7 cellular contexts compared by ENCODE assay signal in the genomic region with DNA sequence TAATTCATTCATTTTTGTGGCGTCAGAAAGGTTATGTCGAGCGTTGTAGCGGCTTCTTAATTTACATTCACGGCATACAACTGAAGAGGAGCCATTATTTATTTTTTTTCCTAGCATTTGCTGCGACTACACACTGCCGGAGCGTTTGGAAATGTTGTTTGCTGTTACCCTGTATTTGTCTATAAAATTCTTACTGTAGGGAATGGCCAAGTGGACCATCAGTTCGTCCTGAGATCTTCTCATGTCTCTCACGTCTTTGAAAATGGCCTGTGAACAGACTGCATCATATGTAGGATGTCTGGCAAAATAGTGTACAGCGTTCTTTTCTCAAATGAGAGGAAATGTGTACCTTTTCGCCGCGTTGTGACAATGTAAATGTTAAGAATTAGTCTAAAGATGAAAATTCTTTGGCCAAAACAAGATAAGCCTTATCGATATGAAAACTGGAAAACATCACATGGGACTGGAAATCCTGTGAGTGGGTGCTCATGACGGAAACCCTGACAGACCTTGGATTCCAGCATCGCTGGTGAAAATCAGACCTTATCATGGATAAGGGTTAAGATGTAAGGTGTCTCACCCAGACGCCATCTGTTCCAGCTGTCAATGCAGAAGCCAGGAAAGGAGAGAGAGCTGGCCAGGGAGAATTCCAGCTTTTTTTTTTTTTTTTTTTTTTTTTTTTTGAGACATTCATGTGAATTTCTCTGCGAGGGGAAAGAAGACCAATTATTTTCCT. TPM values are rescaled to one million over a fixed set of nuclear protein-coding genes. Genes with fewer than 3 reads are reported as not detected.
DNase-seq lines count a peak whose midpoint lies in the region; ATAC-seq and TF ChIP-seq lines count a peak whose summit lies in the region.

No MANE protein-coding gene starts in this region.

- in situ Hi-C loops in HAP-1 (cut with MboI; ENCODE audit: low sequenced_read_pairs) (loop anchor here (10.0 kb wide), 1 partner anchor 136 kb away; no protein-coding TSS in a partner anchor), gastrocnemius medialis (cut with MboI; ENCODE audit: low sequenced_read_pairs in 4 of 4) (loop anchor here in 1 of 4 donors (10.0 kb wide), 1 partner anchor 136 kb away; no protein-coding TSS in a partner anchor)

- no peak for ATAC-seq in gastrocnemius medialis
- ATAC-seq in omental fat pad (ENCODE audit: low FRiP score): no peak
- ATAC-seq in GM19023 (IDR thresholded peaks at IDR 0.05; ENCODE audit: unreplicated experiment): no peak

- TF ChIP-seq POLR2A in gastrocnemius medialis (IDR thresholded peaks at IDR 0.05): no peak

- no peaks in the 10 kb centered on the region for H3K27me3 ChIP-seq in HAP-1 (ENCODE audit: low read depth)
- no peaks in the 10 kb centered on the region for H3K27me3 ChIP-seq in gastrocnemius medialis

- peak overlapping the region; percentile 92 for H3K9ac ChIP-seq in SK-N-MC (ENCODE audit: insufficient read length)

- DNase-seq in HAP-1 (ENCODE audit: low spot score in 2 of 2): no peak
- no peak for DNase-seq in SK-N-MC (ENCODE audit: low read depth, low spot score)
- no peak for DNase-seq in fibroblast of mammary gland (ENCODE audit: low read depth)
- no peak for DNase-seq in gastrocnemius medialis
- no peak for DNase-seq in NCI-H128 (lab: John Stamatoyannopoulos, UW; ENCODE audit: unreplicated experiment)
- DNase-seq in omental fat pad (ENCODE audit: low spot score): no peak

- intact Hi-C loops in gastrocnemius medialis (cut with DNase I; ENCODE audit: low total_unique reads): loop anchor here (5.0 kb wide), 4 partner anchors 44 to 186 kb away; a partner anchor contains a TSS

- H3K4me3 ChIP-seq in HAP-1 (peak overlapping the region; percentile 66), SK-N-MC (peak overlapping the region; percentile 95), fibroblast of mammary gland (ENCODE audit: control insufficient read depth, low read depth, low read length) (peak overlapping the region; percentile 77), gastrocnemius medialis (peak overlapping the region; percentile 47 to 87 (median 66))

- H3K36me3 ChIP-seq in HAP-1 (replicated peaks) (no peaks in the 10 kb centered on the region; the same call in 1 of the 2 replicates), SK-N-MC (ENCODE audit: insufficient read depth, low read length) (no peaks in the 10 kb centered on the region; the same call in 1 of the 2 replicates), gastrocnemius medialis (no peaks in the 10 kb centered on the region)

- peaks cover 30% of the 10 kb centered on the region for H3K4me1 ChIP-seq in HAP-1
- H3K4me1 ChIP-seq in gastrocnemius medialis: peaks cover 5 to 9% of the 10 kb centered on the region in 2 donors

- H3K9me3 ChIP-seq in HAP-1 (no peaks in the 10 kb centered on the region), SK-N-MC (ENCODE audit: low read depth, low read length) (no peaks in the 10 kb centered on the region), gastrocnemius medialis (no peaks in the 10 kb centered on the region)

- TF ChIP-seq CTCF in fibroblast of mammary gland (conservative IDR thresholded peaks at IDR 0.05; ENCODE audit: control insufficient read depth, insufficient read depth, low read depth, low read length): no peak
- TF ChIP-seq CTCF in gastrocnemius medialis (IDR thresholded peaks at IDR 0.05 in 4 of 5, conservative IDR thresholded peaks at IDR 0.05 in 1 of 5): no peak
- TF ChIP-seq CTCF in omental fat pad (IDR thresholded peaks at IDR 0.05): no peak

- H3K27ac ChIP-seq in SK-N-MC (peak overlapping the region; percentile 48; the same call in 1 of the 2 replicates), gastrocnemius medialis (peak overlapping the region in 2 of 4 donors; percentile 63 to 79)

RNA-seq across cellular contexts. Expression of a gene that starts 1.5 kb away (rescaled TPM):
- total RNA-seq in gastrocnemius medialis (10 to 100 TPM in 1 of 4 donors, 1 to 10 TPM in 3; 5.5 to 14.7 (median 6.9) TPM), omental fat pad (10 to 100 TPM; 12.6 to 44.9 (median 28.1) TPM)
